In the genomic region with DNA sequence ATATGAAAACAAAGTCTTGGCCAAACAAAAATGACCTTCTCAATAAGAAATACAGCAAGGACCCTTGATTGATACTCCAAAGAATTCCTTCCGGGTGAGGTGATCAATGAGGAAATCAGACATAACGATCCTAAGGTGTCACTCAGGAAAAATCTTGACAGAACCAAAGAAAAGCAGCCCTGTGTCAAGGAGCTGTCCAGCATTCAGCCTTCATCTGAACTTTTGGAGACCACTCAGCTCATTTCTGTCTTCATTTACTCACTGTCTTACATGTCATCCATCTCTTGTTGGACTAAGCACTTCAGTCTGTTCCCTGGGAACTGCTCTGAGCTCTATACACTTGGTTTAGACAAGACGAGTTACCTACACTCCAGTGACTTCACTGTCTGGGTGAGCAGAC, we compare ENCODE assay signal across 2 cellular contexts.
TF ChIP-seq lines count a peak whose summit lies in the region.

No MANE protein-coding gene starts in this region.

TF ChIP-seq in SK-N-SH, 30 proteins besides CTCF, POLR2A, EP300 and RAD21:
- TF ChIP-seq, protein P1, sequence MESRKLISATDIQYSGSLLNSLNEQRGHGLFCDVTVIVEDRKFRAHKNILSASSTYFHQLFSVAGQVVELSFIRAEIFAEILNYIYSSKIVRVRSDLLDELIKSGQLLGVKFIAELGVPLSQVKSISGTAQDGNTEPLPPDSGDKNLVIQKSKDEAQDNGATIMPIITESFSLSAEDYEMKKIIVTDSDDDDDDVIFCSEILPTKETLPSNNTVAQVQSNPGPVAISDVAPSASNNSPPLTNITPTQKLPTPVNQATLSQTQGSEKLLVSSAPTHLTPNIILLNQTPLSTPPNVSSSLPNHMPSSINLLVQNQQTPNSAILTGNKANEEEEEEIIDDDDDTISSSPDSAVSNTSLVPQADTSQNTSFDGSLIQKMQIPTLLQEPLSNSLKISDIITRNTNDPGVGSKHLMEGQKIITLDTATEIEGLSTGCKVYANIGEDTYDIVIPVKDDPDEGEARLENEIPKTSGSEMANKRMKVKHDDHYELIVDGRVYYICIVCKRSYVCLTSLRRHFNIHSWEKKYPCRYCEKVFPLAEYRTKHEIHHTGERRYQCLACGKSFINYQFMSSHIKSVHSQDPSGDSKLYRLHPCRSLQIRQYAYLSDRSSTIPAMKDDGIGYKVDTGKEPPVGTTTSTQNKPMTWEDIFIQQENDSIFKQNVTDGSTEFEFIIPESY (IDR thresholded peaks at IDR 0.05; ENCODE audit: borderline replicate concordance, low read depth) = no peak
- TF ChIP-seq SIN3A (IDR thresholded peaks at IDR 0.05; ENCODE audit: borderline replicate concordance, low read depth, low read length) = no peak
- TF ChIP-seq, protein P2, sequence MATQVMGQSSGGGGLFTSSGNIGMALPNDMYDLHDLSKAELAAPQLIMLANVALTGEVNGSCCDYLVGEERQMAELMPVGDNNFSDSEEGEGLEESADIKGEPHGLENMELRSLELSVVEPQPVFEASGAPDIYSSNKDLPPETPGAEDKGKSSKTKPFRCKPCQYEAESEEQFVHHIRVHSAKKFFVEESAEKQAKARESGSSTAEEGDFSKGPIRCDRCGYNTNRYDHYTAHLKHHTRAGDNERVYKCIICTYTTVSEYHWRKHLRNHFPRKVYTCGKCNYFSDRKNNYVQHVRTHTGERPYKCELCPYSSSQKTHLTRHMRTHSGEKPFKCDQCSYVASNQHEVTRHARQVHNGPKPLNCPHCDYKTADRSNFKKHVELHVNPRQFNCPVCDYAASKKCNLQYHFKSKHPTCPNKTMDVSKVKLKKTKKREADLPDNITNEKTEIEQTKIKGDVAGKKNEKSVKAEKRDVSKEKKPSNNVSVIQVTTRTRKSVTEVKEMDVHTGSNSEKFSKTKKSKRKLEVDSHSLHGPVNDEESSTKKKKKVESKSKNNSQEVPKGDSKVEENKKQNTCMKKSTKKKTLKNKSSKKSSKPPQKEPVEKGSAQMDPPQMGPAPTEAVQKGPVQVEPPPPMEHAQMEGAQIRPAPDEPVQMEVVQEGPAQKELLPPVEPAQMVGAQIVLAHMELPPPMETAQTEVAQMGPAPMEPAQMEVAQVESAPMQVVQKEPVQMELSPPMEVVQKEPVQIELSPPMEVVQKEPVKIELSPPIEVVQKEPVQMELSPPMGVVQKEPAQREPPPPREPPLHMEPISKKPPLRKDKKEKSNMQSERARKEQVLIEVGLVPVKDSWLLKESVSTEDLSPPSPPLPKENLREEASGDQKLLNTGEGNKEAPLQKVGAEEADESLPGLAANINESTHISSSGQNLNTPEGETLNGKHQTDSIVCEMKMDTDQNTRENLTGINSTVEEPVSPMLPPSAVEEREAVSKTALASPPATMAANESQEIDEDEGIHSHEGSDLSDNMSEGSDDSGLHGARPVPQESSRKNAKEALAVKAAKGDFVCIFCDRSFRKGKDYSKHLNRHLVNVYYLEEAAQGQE (IDR thresholded peaks at IDR 0.05; ENCODE audit: low read depth, low read length) = peak; percentile 80; the same call in 1 of the 2 replicates
- TF ChIP-seq JUND (IDR thresholded peaks at IDR 0.05) = no peak
- TF ChIP-seq, protein P3, sequence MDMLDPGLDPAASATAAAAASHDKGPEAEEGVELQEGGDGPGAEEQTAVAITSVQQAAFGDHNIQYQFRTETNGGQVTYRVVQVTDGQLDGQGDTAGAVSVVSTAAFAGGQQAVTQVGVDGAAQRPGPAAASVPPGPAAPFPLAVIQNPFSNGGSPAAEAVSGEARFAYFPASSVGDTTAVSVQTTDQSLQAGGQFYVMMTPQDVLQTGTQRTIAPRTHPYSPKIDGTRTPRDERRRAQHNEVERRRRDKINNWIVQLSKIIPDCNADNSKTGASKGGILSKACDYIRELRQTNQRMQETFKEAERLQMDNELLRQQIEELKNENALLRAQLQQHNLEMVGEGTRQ (IDR thresholded peaks at IDR 0.05; ENCODE audit: borderline replicate concordance, low read depth, low read length) = no peak

TF ChIP-seq in HEK293, 187 proteins besides CTCF, POLR2A, EP300 and RAD21 (continued from another document):
- TF ChIP-seq, protein P2 (tag by site-specific recombination; IDR thresholded peaks at IDR 0.05) = peak; percentile 80
